Comparison of ENCODE assay signal across 8 cellular contexts in genomic region chr19:40804783-40805242, GRCh38. TPM values are rescaled to one million over a fixed set of nuclear protein-coding genes. Genes with fewer than 3 reads are reported as not detected.
DNase-seq lines count a peak whose midpoint lies in the region; ATAC-seq and TF ChIP-seq lines count a peak whose summit lies in the region.

No MANE protein-coding gene starts in this region.

- no peaks in the 10 kb centered on the region for H3K27me3 ChIP-seq in HCT116 (ENCODE audit: insufficient read depth, low read length)
- H3K27me3 ChIP-seq in left ventricle myocardium inferior (ENCODE audit: low read depth) = no peaks in the 10 kb centered on the region

- H3K4me2 ChIP-seq in HCT116 (ENCODE audit: low read length) = no peak overlapping the region

- H3K4me3 ChIP-seq in HCT116 (replicated peaks in 1 of 2; ENCODE audit: low read depth in 1 of 2, low read length in 2 of 2) (no peak overlapping the region), left ventricle myocardium inferior (peak overlapping the region; percentile 97)

- intact Hi-C loops in HCT116 (cut with micrococcal nuclease) (no loop called here), left ventricle myocardium inferior (cut with micrococcal nuclease) (no loop called here)
- intact Hi-C loops in activated CD8-positive, alpha-beta T cell treated with anti-CD3 and anti-CD28 coated beads for 36 hours (cut with micrococcal nuclease) = loop anchor here (5.0 kb wide), 2 partner anchors 53 to 143 kb away; partner anchors contain the start of genes ACTMAP and SNRPA

- H3K9me3 ChIP-seq in HCT116 (ENCODE audit: control insufficient read depth in 1 of 2, insufficient read depth in 1 of 2, low read depth in 1 of 2, low read length in 2 of 2) (no peaks in the 10 kb centered on the region), left ventricle myocardium inferior (replicated peaks) (no peaks in the 10 kb centered on the region)

- BruUV-seq in HCT116 (replicated peaks; lab: Mats Ljungman, UMichigan) = no TSS peak

- TF ChIP-seq RAD21 in HCT116 (IDR thresholded peaks at IDR 0.05; ENCODE audit: low read depth) = no peak

- no peak for TF ChIP-seq POLR2A in HCT116 (IDR thresholded peaks at IDR 0.05; ENCODE audit: borderline replicate concordance, extremely low read depth, insufficient read depth, insufficient read length)

- H3K4me1 Mint-ChIP-seq in activated CD8-positive, alpha-beta T cell treated with anti-CD3 and anti-CD28 coated beads for 36 hours (ENCODE audit: low read depth) = peaks cover 77% of the 10 kb centered on the region
- H3K4me1 Mint-ChIP-seq in stimulated activated effector memory CD8-positive, alpha-beta T cell treated with anti-CD3 and anti-CD28 coated beads, Interleukin-12 subunit alpha, Interleukin-12 subunit beta, amount 100 ng/mL, for 72 hours = peaks cover 89% of the 10 kb centered on the region

- ATAC-seq in HCT116 = no peak
- ATAC-seq in activated CD8-positive, alpha-beta T cell treated with anti-CD3 and anti-CD28 coated beads for 36 hours = no peak
- no peak for ATAC-seq in stimulated activated effector memory CD8-positive, alpha-beta T cell treated with anti-CD3 and anti-CD28 coated beads, Interleukin-12 subunit alpha, Interleukin-12 subunit beta, amount 100 ng/mL, for 72 hours
- ATAC-seq in HG02623 (IDR thresholded peaks at IDR 0.05; ENCODE audit: unreplicated experiment) = no peak
- no peak for ATAC-seq in HG03280 (IDR thresholded peaks at IDR 0.05; ENCODE audit: unreplicated experiment)

- H3K9ac ChIP-seq in HCT116 (ENCODE audit: low read length) = no peak overlapping the region

- H3K36me3 Mint-ChIP-seq in activated CD8-positive, alpha-beta T cell treated with anti-CD3 and anti-CD28 coated beads for 36 hours (ENCODE audit: low read depth) = peaks cover 62% of the 10 kb centered on the region
- H3K36me3 Mint-ChIP-seq in stimulated activated effector memory CD8-positive, alpha-beta T cell treated with anti-CD3 and anti-CD28 coated beads, Interleukin-12 subunit alpha, Interleukin-12 subunit beta, amount 100 ng/mL, for 72 hours = peaks cover 88% of the 10 kb centered on the region

- H3K9me2 ChIP-seq in HCT116 (ENCODE audit: insufficient read depth) = no peaks in the 10 kb centered on the region

- no peaks in the 10 kb centered on the region for H3K9me3 Mint-ChIP-seq in activated CD8-positive, alpha-beta T cell treated with anti-CD3 and anti-CD28 coated beads for 36 hours
- no peaks in the 10 kb centered on the region for H3K9me3 Mint-ChIP-seq in stimulated activated effector memory CD8-positive, alpha-beta T cell treated with anti-CD3 and anti-CD28 coated beads, Interleukin-12 subunit alpha, Interleukin-12 subunit beta, amount 100 ng/mL, for 72 hours

- RAD21 ChIA-PET in HCT116 (lab: Charles Lee; ENCODE audit: low non-redundant PET in 1 of 2, low total read pairs in 2 of 2, uncharacterized antibody in 2 of 2, unreplicated experiment in 2 of 2) = no interaction called here

- CTCF ChIA-PET in HCT116 (lab: Charles Lee) = interaction anchor here (0.7 kb wide), 1 partner anchor 28 kb away, joined by 3 read pairs; no protein-coding TSS in a partner anchor
- CTCF ChIA-PET in activated CD8-positive, alpha-beta T cell treated with anti-CD3 and anti-CD28 coated beads for 36 hours (lab: Charles Lee) = interaction anchor here (0.7 to 4.5 kb wide), 6 partner anchors 27 to 143 kb away, joined by 3 to 36 read pairs (median 13); partner anchors contain the start of gene RAB4B

- DNase-seq in HCT116 (ENCODE audit: low read depth, low spot score) (no peak), left ventricle myocardium inferior (no peak), NCI-H526 (lab: John Stamatoyannopoulos, UW) (no peak), DMS79 (lab: John Stamatoyannopoulos, UW) (no peak)
- no peak for DNase-seq in activated CD8-positive, alpha-beta T cell treated with anti-CD3 and anti-CD28 coated beads for 36 hours
- DNase-seq in stimulated activated effector memory CD8-positive, alpha-beta T cell treated with anti-CD3 and anti-CD28 coated beads, Interleukin-12 subunit alpha, Interleukin-12 subunit beta, amount 100 ng/mL, for 72 hours (ENCODE audit: low spot score in 2 of 2) = no peak

- TF ChIP-seq CTCF in HCT116 (IDR thresholded peaks at IDR 0.05 in 2 of 3, conservative IDR thresholded peaks at IDR 0.05 in 1 of 3; ENCODE audit: borderline replicate concordance in 1 of 3, insufficient read depth in 1 of 3, low read depth in 2 of 3, low read length in 2 of 3) (peak in 2 of 3 experiments; percentile 5 to 16; a peak in 1 of 6 replicates), left ventricle myocardium inferior (IDR thresholded peaks at IDR 0.05; ENCODE audit: borderline replicate concordance) (peak; percentile 27)
- TF ChIP-seq CTCF in activated CD8-positive, alpha-beta T cell treated with anti-CD3 and anti-CD28 coated beads for 36 hours (IDR thresholded peaks at IDR 0.05) = no peak

- peaks cover 4% of the 10 kb centered on the region; the same call in 1 of the 2 replicates for H4K20me1 ChIP-seq in HCT116 (ENCODE audit: insufficient read depth)

- H3K4me3 Mint-ChIP-seq in activated CD8-positive, alpha-beta T cell treated with anti-CD3 and anti-CD28 coated beads for 36 hours = peak overlapping the region; percentile 95
- peak overlapping the region; percentile 94 for H3K4me3 Mint-ChIP-seq in stimulated activated effector memory CD8-positive, alpha-beta T cell treated with anti-CD3 and anti-CD28 coated beads, Interleukin-12 subunit alpha, Interleukin-12 subunit beta, amount 100 ng/mL, for 72 hours

- no peak overlapping the region for H3K27ac ChIP-seq in HCT116 (ENCODE audit: low read depth, low read length)
- peak overlapping the region; percentile 99 for H3K27ac ChIP-seq in left ventricle myocardium inferior (replicated peaks)

- peaks cover 13 to 61% of the 10 kb centered on the region in 2 experiments; a peak in 3 of 4 replicates for H3K4me1 ChIP-seq in HCT116 (ENCODE audit: control insufficient read depth in 1 of 2, insufficient read depth in 2 of 2, low read length in 2 of 2)
- H3K4me1 ChIP-seq in left ventricle myocardium inferior = peaks cover 100% of the 10 kb centered on the region

- H3K27ac Mint-ChIP-seq in activated CD8-positive, alpha-beta T cell treated with anti-CD3 and anti-CD28 coated beads for 36 hours = peak overlapping the region; percentile 83
- peak overlapping the region; percentile 98 for H3K27ac Mint-ChIP-seq in stimulated activated effector memory CD8-positive, alpha-beta T cell treated with anti-CD3 and anti-CD28 coated beads, Interleukin-12 subunit alpha, Interleukin-12 subunit beta, amount 100 ng/mL, for 72 hours

- H3K36me3 ChIP-seq in HCT116 (ENCODE audit: control insufficient read depth in 1 of 2, insufficient read depth in 2 of 2, low read length in 2 of 2) (peaks cover 17 to 33% of the 10 kb centered on the region in 2 experiments; a peak in 3 of 4 replicates), left ventricle myocardium inferior (peaks cover 47% of the 10 kb centered on the region)

- no peaks in the 10 kb centered on the region for H3K27me3 Mint-ChIP-seq in activated CD8-positive, alpha-beta T cell treated with anti-CD3 and anti-CD28 coated beads for 36 hours

- POLR2A ChIA-PET in HCT116 (lab: Charles Lee) = no interaction called here
- POLR2A ChIA-PET in activated CD8-positive, alpha-beta T cell treated with anti-CD3 and anti-CD28 coated beads for 36 hours (lab: Charles Lee) = interaction anchor here (0.6 to 2.9 kb wide), 7 partner anchors 26 to 190 kb away, joined by 3 to 12 read pairs (median 3); no protein-coding TSS in a partner anchor

- H2AFZ ChIP-seq in HCT116 (ENCODE audit: low read depth, low read length, poor library complexity, severe bottlenecking) = no peak overlapping the region

- H3K79me2 ChIP-seq in HCT116 (ENCODE audit: insufficient read depth, low read length) = peaks cover 82% of the 10 kb centered on the region

TF ChIP-seq in HCT116, 20 proteins besides CTCF, POLR2A, EP300 and RAD21:
- TF ChIP-seq SIN3A (IDR thresholded peaks at IDR 0.05; ENCODE audit: low read depth) (no peak), CBX3 (IDR thresholded peaks at IDR 0.05; ENCODE audit: low read depth) (no peak), ZFX (IDR thresholded peaks at IDR 0.05) (no peak)

RNA-seq across cellular contexts. Expression of gene EGLN2, which starts 5.8 kb away (rescaled TPM):
- total RNA-seq in HCT116 (2021; ENCODE audit: unreplicated experiment) (58.6 TPM), left ventricle myocardium inferior (47.8 TPM)
- 49.8 and 51.1 TPM in 2 replicates for polyA plus RNA-seq in HCT116 (2012)
- total RNA-seq in activated CD8-positive, alpha-beta T cell treated with anti-CD3 and anti-CD28 coated beads for 36 hours = 10 to 100 TPM; 87.4 to 90.1 TPM

RNA-seq across cellular contexts. Expression of gene RAB4B, which starts 26.8 kb away (rescaled TPM):
- total RNA-seq in HCT116 (2021; ENCODE audit: unreplicated experiment) (18.7 TPM), left ventricle myocardium inferior (13.5 TPM)
- 26.2 and 26.3 TPM in 2 replicates for polyA plus RNA-seq in HCT116 (2012)
- 10 to 100 TPM; 39.7 to 42.3 TPM for total RNA-seq in activated CD8-positive, alpha-beta T cell treated with anti-CD3 and anti-CD28 coated beads for 36 hours

RNA-seq across cellular contexts. Expression of gene MIA, which starts 29.5 kb away (rescaled TPM):
- total RNA-seq in HCT116 (2021; ENCODE audit: unreplicated experiment) (1.4 TPM), left ventricle myocardium inferior (not detected)
- polyA plus RNA-seq in HCT116 (2012) = 0.83 and 2.2 TPM in 2 replicates
- not detected for total RNA-seq in activated CD8-positive, alpha-beta T cell treated with anti-CD3 and anti-CD28 coated beads for 36 hours

RNA-seq across cellular contexts. Expression of gene CYP2A6, which starts 45.4 kb away (rescaled TPM):
- total RNA-seq in HCT116 (2021; ENCODE audit: unreplicated experiment) (0.57 TPM), left ventricle myocardium inferior (not detected)
- 0.29 TPM in 1 of 2 replicates, not detected in the other for polyA plus RNA-seq in HCT116 (2012)
- total RNA-seq in activated CD8-positive, alpha-beta T cell treated with anti-CD3 and anti-CD28 coated beads for 36 hours = under 1 TPM in 1 of 2 experiments, not detected in 1; 0.41 TPM

RNA-seq across cellular contexts. Expression of gene SNRPA, which starts 53.8 kb away (rescaled TPM):
- 170 TPM for total RNA-seq in HCT116 (2021; ENCODE audit: unreplicated experiment)
- polyA plus RNA-seq in HCT116 (2012) = 193 and 213 TPM in 2 replicates
- total RNA-seq in activated CD8-positive, alpha-beta T cell treated with anti-CD3 and anti-CD28 coated beads for 36 hours = 100 to 1,000 TPM; 260 to 281 TPM
- total RNA-seq in left ventricle myocardium inferior = 27.9 TPM
